In the genomic region with DNA sequence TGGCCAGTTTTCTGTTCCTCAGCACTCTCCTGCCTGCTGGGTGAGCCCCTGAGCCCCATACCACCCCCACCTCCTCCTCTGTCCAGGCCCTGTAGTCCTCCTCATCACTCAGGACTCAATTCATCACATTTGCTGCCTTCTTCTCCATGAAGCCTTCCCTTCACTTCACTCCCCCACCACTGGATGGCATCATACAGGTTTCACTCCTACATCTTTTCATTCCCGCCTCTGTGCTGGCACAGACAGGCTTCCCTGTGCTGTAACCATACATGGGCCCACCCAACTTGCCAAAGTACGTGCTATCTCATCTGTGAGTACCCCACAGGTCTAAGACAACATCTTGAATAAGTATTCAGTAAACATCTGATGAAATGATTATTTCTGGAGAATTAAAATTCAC, we compare ENCODE assay signal across 1 cellular context.
TF ChIP-seq lines count a peak whose summit lies in the region.

No MANE protein-coding gene starts in this region.

TF ChIP-seq in HEK293, 187 proteins besides CTCF, POLR2A, EP300 and RAD21 (continued from another document):
- TF ChIP-seq, protein P1, sequence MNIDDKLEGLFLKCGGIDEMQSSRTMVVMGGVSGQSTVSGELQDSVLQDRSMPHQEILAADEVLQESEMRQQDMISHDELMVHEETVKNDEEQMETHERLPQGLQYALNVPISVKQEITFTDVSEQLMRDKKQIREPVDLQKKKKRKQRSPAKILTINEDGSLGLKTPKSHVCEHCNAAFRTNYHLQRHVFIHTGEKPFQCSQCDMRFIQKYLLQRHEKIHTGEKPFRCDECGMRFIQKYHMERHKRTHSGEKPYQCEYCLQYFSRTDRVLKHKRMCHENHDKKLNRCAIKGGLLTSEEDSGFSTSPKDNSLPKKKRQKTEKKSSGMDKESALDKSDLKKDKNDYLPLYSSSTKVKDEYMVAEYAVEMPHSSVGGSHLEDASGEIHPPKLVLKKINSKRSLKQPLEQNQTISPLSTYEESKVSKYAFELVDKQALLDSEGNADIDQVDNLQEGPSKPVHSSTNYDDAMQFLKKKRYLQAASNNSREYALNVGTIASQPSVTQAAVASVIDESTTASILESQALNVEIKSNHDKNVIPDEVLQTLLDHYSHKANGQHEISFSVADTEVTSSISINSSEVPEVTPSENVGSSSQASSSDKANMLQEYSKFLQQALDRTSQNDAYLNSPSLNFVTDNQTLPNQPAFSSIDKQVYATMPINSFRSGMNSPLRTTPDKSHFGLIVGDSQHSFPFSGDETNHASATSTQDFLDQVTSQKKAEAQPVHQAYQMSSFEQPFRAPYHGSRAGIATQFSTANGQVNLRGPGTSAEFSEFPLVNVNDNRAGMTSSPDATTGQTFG (tag by site-specific recombination; IDR thresholded peaks at IDR 0.05; ENCODE audit: borderline replicate concordance): no peak
- TF ChIP-seq GLI4 (tag by site-specific recombination; IDR thresholded peaks at IDR 0.05): no peak
- TF ChIP-seq, protein P2, sequence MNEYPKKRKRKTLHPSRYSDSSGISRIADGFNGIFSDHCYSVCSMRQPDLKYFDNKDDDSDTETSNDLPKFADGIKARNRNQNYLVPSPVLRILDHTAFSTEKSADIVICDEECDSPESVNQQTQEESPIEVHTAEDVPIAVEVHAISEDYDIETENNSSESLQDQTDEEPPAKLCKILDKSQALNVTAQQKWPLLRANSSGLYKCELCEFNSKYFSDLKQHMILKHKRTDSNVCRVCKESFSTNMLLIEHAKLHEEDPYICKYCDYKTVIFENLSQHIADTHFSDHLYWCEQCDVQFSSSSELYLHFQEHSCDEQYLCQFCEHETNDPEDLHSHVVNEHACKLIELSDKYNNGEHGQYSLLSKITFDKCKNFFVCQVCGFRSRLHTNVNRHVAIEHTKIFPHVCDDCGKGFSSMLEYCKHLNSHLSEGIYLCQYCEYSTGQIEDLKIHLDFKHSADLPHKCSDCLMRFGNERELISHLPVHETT (tag by site-specific recombination; IDR thresholded peaks at IDR 0.05): no peak
- no peak for TF ChIP-seq ZNF843 (tag by site-specific recombination; IDR thresholded peaks at IDR 0.05)
- no peak for TF ChIP-seq REPIN1 (tag by site-specific recombination; IDR thresholded peaks at IDR 0.05; ENCODE audit: low read depth)
- no peak for TF ChIP-seq ZNF24 (tag by site-specific recombination; IDR thresholded peaks at IDR 0.05)
- TF ChIP-seq ZNF354C (tag by site-specific recombination; IDR thresholded peaks at IDR 0.05; ENCODE audit: borderline replicate concordance, low read depth): no peak
- no peak for TF ChIP-seq ZBTB21 (tag by site-specific recombination; IDR thresholded peaks at IDR 0.05)
- TF ChIP-seq ZFHX2 (tag by site-specific recombination; conservative IDR thresholded peaks at IDR 0.05): peak; percentile 87
- no peak for TF ChIP-seq ZBTB7A (tag by site-specific recombination; IDR thresholded peaks at IDR 0.05; ENCODE audit: low read depth)
- no peak for TF ChIP-seq ZNF350 (tag by site-specific recombination; IDR thresholded peaks at IDR 0.05)
- peak; percentile 75 for TF ChIP-seq ZFP69B (tag by site-specific recombination; IDR thresholded peaks at IDR 0.05)
- TF ChIP-seq ZNF266 (tag by site-specific recombination; IDR thresholded peaks at IDR 0.05; ENCODE audit: low read depth): no peak
- no peak for TF ChIP-seq ZNF549 (tag by site-specific recombination; IDR thresholded peaks at IDR 0.05)
- no peak for TF ChIP-seq ZNF10 (tag by site-specific recombination; IDR thresholded peaks at IDR 0.05)
- no peak for TF ChIP-seq ZNF514 (tag by site-specific recombination; IDR thresholded peaks at IDR 0.05)
- no peak for TF ChIP-seq ZNF664 (tag by site-specific recombination; IDR thresholded peaks at IDR 0.05)
- TF ChIP-seq SETDB1 (IDR thresholded peaks at IDR 0.05; ENCODE audit: insufficient read length, low read length): no peak
- TF ChIP-seq, protein P3, sequence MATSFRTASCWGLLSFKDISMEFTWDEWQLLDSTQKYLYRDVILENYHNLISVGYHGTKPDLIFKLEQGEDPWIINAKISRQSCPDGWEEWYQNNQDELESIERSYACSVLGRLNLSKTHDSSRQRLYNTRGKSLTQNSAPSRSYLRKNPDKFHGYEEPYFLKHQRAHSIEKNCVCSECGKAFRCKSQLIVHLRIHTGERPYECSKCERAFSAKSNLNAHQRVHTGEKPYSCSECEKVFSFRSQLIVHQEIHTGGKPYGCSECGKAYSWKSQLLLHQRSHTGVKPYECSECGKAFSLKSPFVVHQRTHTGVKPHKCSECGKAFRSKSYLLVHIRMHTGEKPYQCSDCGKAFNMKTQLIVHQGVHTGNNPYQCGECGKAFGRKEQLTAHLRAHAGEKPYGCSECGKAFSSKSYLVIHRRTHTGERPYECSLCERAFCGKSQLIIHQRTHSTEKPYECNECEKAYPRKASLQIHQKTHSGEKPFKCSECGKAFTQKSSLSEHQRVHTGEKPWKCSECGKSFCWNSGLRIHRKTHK (tag by site-specific recombination; IDR thresholded peaks at IDR 0.05): no peak
- TF ChIP-seq, protein P4, sequence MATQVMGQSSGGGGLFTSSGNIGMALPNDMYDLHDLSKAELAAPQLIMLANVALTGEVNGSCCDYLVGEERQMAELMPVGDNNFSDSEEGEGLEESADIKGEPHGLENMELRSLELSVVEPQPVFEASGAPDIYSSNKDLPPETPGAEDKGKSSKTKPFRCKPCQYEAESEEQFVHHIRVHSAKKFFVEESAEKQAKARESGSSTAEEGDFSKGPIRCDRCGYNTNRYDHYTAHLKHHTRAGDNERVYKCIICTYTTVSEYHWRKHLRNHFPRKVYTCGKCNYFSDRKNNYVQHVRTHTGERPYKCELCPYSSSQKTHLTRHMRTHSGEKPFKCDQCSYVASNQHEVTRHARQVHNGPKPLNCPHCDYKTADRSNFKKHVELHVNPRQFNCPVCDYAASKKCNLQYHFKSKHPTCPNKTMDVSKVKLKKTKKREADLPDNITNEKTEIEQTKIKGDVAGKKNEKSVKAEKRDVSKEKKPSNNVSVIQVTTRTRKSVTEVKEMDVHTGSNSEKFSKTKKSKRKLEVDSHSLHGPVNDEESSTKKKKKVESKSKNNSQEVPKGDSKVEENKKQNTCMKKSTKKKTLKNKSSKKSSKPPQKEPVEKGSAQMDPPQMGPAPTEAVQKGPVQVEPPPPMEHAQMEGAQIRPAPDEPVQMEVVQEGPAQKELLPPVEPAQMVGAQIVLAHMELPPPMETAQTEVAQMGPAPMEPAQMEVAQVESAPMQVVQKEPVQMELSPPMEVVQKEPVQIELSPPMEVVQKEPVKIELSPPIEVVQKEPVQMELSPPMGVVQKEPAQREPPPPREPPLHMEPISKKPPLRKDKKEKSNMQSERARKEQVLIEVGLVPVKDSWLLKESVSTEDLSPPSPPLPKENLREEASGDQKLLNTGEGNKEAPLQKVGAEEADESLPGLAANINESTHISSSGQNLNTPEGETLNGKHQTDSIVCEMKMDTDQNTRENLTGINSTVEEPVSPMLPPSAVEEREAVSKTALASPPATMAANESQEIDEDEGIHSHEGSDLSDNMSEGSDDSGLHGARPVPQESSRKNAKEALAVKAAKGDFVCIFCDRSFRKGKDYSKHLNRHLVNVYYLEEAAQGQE (tag by site-specific recombination; IDR thresholded peaks at IDR 0.05): no peak
- no peak for TF ChIP-seq ZNF157 (tag by site-specific recombination; IDR thresholded peaks at IDR 0.05)
- TF ChIP-seq, protein P5, sequence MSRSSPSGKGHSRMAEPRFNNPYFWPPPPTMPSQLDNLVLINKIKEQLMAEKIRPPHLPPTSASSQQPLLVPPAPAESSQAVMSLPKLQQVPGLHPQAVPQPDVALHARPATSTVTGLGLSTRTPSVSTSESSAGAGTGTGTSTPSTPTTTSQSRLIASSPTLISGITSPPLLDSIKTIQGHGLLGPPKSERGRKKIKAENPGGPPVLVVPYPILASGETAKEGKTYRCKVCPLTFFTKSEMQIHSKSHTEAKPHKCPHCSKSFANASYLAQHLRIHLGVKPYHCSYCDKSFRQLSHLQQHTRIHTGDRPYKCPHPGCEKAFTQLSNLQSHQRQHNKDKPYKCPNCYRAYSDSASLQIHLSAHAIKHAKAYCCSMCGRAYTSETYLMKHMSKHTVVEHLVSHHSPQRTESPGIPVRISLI (tag by site-specific recombination; IDR thresholded peaks at IDR 0.05): no peak
- no peak for TF ChIP-seq HOXD13 (CRISPR knock-in tag; IDR thresholded peaks at IDR 0.05; ENCODE audit: borderline replicate concordance)
- TF ChIP-seq ZNF16 (tag by site-specific recombination; IDR thresholded peaks at IDR 0.05; ENCODE audit: low read depth): no peak
- TF ChIP-seq, protein P6, sequence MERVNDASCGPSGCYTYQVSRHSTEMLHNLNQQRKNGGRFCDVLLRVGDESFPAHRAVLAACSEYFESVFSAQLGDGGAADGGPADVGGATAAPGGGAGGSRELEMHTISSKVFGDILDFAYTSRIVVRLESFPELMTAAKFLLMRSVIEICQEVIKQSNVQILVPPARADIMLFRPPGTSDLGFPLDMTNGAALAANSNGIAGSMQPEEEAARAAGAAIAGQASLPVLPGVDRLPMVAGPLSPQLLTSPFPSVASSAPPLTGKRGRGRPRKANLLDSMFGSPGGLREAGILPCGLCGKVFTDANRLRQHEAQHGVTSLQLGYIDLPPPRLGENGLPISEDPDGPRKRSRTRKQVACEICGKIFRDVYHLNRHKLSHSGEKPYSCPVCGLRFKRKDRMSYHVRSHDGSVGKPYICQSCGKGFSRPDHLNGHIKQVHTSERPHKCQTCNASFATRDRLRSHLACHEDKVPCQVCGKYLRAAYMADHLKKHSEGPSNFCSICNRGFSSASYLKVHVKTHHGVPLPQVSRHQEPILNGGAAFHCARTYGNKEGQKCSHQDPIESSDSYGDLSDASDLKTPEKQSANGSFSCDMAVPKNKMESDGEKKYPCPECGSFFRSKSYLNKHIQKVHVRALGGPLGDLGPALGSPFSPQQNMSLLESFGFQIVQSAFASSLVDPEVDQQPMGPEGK (tag by site-specific recombination; IDR thresholded peaks at IDR 0.05): no peak
- TF ChIP-seq, protein P7, sequence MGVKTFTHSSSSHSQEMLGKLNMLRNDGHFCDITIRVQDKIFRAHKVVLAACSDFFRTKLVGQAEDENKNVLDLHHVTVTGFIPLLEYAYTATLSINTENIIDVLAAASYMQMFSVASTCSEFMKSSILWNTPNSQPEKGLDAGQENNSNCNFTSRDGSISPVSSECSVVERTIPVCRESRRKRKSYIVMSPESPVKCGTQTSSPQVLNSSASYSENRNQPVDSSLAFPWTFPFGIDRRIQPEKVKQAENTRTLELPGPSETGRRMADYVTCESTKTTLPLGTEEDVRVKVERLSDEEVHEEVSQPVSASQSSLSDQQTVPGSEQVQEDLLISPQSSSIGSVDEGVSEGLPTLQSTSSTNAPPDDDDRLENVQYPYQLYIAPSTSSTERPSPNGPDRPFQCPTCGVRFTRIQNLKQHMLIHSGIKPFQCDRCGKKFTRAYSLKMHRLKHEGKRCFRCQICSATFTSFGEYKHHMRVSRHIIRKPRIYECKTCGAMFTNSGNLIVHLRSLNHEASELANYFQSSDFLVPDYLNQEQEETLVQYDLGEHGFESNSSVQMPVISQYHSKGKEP (tag by site-specific recombination; IDR thresholded peaks at IDR 0.05): no peak
- no peak for TF ChIP-seq ZNF707 (tag by site-specific recombination; IDR thresholded peaks at IDR 0.05)
